In the genomic region with DNA sequence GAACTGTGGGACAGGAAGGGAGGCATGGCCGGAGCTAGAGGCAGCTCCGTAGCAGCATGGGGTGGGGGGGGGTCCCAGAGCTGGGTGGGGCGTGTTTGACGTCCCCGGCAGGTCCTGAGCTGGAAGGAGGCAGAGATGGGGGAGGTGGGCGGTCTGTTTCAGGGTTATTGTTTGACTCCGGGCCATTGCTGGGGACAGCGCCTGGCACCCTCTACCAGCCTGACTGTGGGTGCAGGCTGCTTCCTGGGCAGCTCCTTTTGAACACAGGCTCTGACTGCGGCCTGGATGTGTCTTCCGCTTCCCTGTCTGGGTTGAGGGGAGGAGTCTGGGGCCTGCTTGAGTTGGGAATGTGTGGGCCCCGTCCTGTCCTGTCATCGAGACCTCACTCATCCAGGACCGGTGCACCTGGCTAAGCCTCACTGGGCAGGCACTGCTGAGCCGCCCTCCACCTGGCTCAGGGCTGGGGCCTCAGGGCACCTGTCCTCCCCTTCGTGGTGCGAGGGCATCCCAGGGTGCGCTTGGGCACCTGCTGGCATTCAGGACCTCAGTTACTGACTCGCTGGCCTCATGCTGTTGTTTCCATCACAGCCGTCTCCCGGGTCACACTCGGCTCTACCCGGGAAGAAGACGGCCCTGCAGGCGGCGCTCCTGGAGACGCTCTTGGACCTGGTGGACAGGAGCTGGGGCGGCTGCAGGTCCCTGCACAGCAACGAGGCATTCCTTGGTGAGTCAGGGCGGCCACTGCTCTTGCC, we compare ENCODE assay signal across 29 cellular contexts. TPM values are rescaled to one million over a fixed set of nuclear protein-coding genes. Genes with fewer than 3 reads are reported as not detected.
"Had no signal": no experiment of that assay in that cellular context is flagged by ENCODE, and none has a peak within 500 bp of the region (broad histone marks: within the 10 kb centered on the region; RNA-seq: fewer than 3 reads in every experiment).

No MANE protein-coding gene starts in this region.

- H3K4me3 Mint-ChIP-seq: activated B cell treated with CpG ODN at 0.5 μM for 24 hours; activated CD8-positive, alpha-beta T cell treated with anti-CD3 and anti-CD28 coated beads, Interleukin-2, amount 10 ng/mL, durations not matched to agents 7 days and 5 days; activated T-helper 17 cell treated with anti-CD3 and anti-CD28 coated beads, Interleukin-2, amount 50 U/mL, for 72 hours; effector memory CD8-positive, alpha-beta T cell; mesothelial cell of epicardium; naive thymus-derived CD4-positive, alpha-beta T cell; stimulated activated memory B cell treated with anti-CD40 and anti-IgM and Interleukin-4, amounts not matched to agents 10 μg/mL and 1 μg/mL and 100 μg/mL, for 72 hours had no signal

- H3K4me1 Mint-ChIP-seq: activated T-helper 17 cell treated with anti-CD3 and anti-CD28 coated beads, Interleukin-2, amount 50 U/mL, for 72 hours; mesothelial cell of epicardium; naive thymus-derived CD4-positive, alpha-beta T cell had no signal

- H3K9me3 ChIP-seq: gastrocnemius medialis, pancreas, SJSA1, transverse colon had no signal

- H2AFZ ChIP-seq: hepatocyte had no signal

- H3K27me3 ChIP-seq: gastrocnemius medialis, hepatocyte, pancreas, SJSA1, stomach, transverse colon had no signal

- H3K4me2 ChIP-seq: hepatocyte had no signal

- H3K27ac ChIP-seq: gastrocnemius medialis, hepatocyte, pancreas, psoas muscle, SJSA1, stomach, transverse colon had no signal

- H3K4me1 ChIP-seq: gastrocnemius medialis, pancreas, psoas muscle, SJSA1, stomach, transverse colon had no signal

- H3K9me3 Mint-ChIP-seq: activated B cell treated with CpG ODN at 0.5 μM for 24 hours; activated naive CD4-positive, alpha-beta T cell treated with anti-CD3 and anti-CD28 coated beads, Interleukin-2, amount 50 U/mL, for 72 hours; activated T-helper 17 cell treated with anti-CD3 and anti-CD28 coated beads, Interleukin-2, amount 50 U/mL, for 72 hours; effector memory CD8-positive, alpha-beta T cell; mesothelial cell of epicardium; naive thymus-derived CD4-positive, alpha-beta T cell had no signal

- ATAC-seq: activated CD8-positive, alpha-beta T cell treated with anti-CD3 and anti-CD28 coated beads, Interleukin-2, amount 10 ng/mL, durations not matched to agents 7 days and 5 days; activated naive CD4-positive, alpha-beta T cell treated with anti-CD3 and anti-CD28 coated beads, Interleukin-2, amount 50 U/mL, for 72 hours; activated T-helper 17 cell treated with anti-CD3 and anti-CD28 coated beads, Interleukin-2, amount 50 U/mL, for 72 hours; effector memory CD8-positive, alpha-beta T cell; gastrocnemius medialis; left cardiac atrium; left ventricle myocardium superior; naive thymus-derived CD4-positive, alpha-beta T cell; pancreas; stimulated activated memory B cell treated with anti-CD40 and anti-IgM and Interleukin-4, amounts not matched to agents 10 μg/mL and 1 μg/mL and 100 μg/mL, for 72 hours had no signal

- DNase-seq: activated B cell treated with CpG ODN at 0.5 μM for 24 hours; activated CD8-positive, alpha-beta T cell treated with anti-CD3 and anti-CD28 coated beads, Interleukin-2, amount 10 ng/mL, durations not matched to agents 7 days and 5 days; activated naive CD4-positive, alpha-beta T cell; anterior cingulate cortex; cerebellar nuclear complex; cortex of kidney; effector memory CD8-positive, alpha-beta T cell; erythroblast; gastrocnemius medialis; islet precursor cell; left cardiac atrium; left ventricle myocardium superior; mammary epithelial cell; naive thymus-derived CD4-positive, alpha-beta T cell; nucleus accumbens; pancreas; stimulated activated CD4-positive, alpha-beta T cell treated with anti-CD3 and anti-CD28 coated beads, Interleukin-12 subunit alpha, Interleukin-12 subunit beta, amount 100 ng/mL, for 4 hours; stimulated activated CD4-positive, alpha-beta T cell treated with anti-CD3 and anti-CD28 coated beads, Interleukin-4, amount 100 ng/mL, for 4 hours; stimulated activated CD8-positive, alpha-beta memory T cell treated with anti-CD3 and anti-CD28 coated beads, Interleukin-4, amount 100 ng/mL, for 48 hours; stomach; T-helper 2 cell; transverse colon had no signal

- H3K4me3 ChIP-seq: gastrocnemius medialis, hepatocyte, pancreas, psoas muscle, SJSA1, stomach, transverse colon had no signal

- H3K27me3 Mint-ChIP-seq: activated B cell treated with CpG ODN at 0.5 μM for 24 hours; activated T-helper 17 cell treated with anti-CD3 and anti-CD28 coated beads, Interleukin-2, amount 50 U/mL, for 72 hours; effector memory CD8-positive, alpha-beta T cell; naive thymus-derived CD4-positive, alpha-beta T cell; stimulated activated memory B cell treated with anti-CD40 and anti-IgM and Interleukin-4, amounts not matched to agents 10 μg/mL and 1 μg/mL and 100 μg/mL, for 72 hours had no signal

RNA-seq across cellular contexts. Expression of gene TPPP, which starts 54.5 kb away (rescaled TPM):
- total RNA-seq: SJSA1 had no signal
